ENCODE assay signal across 19 cellular contexts in the genomic region with DNA sequence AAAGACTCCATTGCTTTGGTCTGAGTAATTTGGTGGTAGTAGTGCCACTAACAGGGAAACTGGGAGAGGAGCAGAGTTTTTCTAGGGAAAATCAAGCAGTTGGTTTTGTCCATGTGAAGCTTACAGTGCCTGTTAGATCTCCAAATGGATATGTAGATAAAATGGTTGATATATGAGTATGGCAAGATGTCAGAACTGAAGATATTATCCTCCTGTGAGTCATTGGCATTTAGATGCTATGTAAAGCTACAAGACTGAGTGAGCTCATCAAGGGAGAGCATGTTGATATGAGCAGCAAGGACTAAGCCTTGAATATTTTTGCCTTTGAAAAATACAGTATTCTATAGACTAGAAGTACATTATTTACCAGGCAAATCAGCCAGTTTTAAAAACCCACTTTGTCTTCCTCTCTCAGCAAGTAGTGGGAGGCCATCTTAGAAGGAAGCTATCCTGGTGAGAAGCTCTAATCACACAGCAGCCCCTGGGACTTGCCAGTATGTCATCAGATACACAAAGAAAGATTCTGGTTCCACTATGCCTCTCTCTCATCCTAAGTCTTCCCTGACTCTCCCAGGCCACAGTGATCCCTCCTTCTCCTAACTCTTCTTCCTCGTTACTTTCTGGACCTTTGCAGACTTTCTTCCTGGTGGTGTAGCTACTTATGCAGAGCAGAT.
DNase-seq lines count a peak whose midpoint lies in the region; ATAC-seq and TF ChIP-seq lines count a peak whose summit lies in the region.
"Had no signal": no experiment of that assay in that cellular context is flagged by ENCODE, and none has a peak within 500 bp of the region (broad histone marks: within the 10 kb centered on the region; RNA-seq: fewer than 3 reads in every experiment).

No MANE protein-coding gene starts in this region.

- H3K4me1 ChIP-seq in PC-3 (ENCODE audit: insufficient read depth, low read length), result peaks cover 4% of the 10 kb centered on the region; the same call in 1 of the 2 replicates
- H3K4me1 ChIP-seq in endodermal cell (ENCODE audit: control insufficient read depth, insufficient read depth, low read length), result no peaks in the 10 kb centered on the region
- peaks cover 12% of the 10 kb centered on the region for H3K4me1 ChIP-seq in osteoblast (ENCODE audit: insufficient read depth, low read length)
- H3K4me1 ChIP-seq: transverse colon had no signal

- H3K9me3 Mint-ChIP-seq in endodermal cell, result peaks cover 6% of the 10 kb centered on the region

- H3K27me3 Mint-ChIP-seq in endodermal cell (ENCODE audit: insufficient read depth), result peaks cover 5% of the 10 kb centered on the region
- H3K27me3 Mint-ChIP-seq: naive B cell had no signal

- no peaks in the 10 kb centered on the region for H3K27me3 ChIP-seq in PC-3 (ENCODE audit: low read length)
- H3K27me3 ChIP-seq in endodermal cell (ENCODE audit: control insufficient read depth, insufficient read depth, low read length, poor library complexity, severe bottlenecking), result no peaks in the 10 kb centered on the region
- no peaks in the 10 kb centered on the region for H3K27me3 ChIP-seq in osteoblast (ENCODE audit: insufficient read depth, low read length)
- H3K27me3 ChIP-seq: cardiac muscle cell, transverse colon had no signal

- CTCF ChIA-PET in PC-3 (lab: Charles Lee), result no interaction called here

- intact Hi-C loops in PC-3 (cut with micrococcal nuclease), result no loop called here

- H3K27ac ChIP-seq in PC-3 (ENCODE audit: low read length) (no peak overlapping the region), endodermal cell (ENCODE audit: low read depth, low read length) (no peak overlapping the region), osteoblast (ENCODE audit: low read depth, low read length) (peak overlapping the region; percentile 17)
- H3K27ac ChIP-seq: C4-2B, cardiac muscle cell, transverse colon had no signal

- H3K4me2 ChIP-seq in PC-3 (ENCODE audit: low read length), result no peak overlapping the region
- H3K4me2 ChIP-seq in osteoblast (ENCODE audit: insufficient read depth, low read length), result peak overlapping the region; percentile 24

- POLR2A ChIA-PET in PC-3 (lab: Charles Lee; ENCODE audit: unreplicated experiment), result no interaction called here

- no peak for TF ChIP-seq CTCF in PC-3 (conservative IDR thresholded peaks at IDR 0.05; ENCODE audit: low read depth, low read length)
- no peak for TF ChIP-seq CTCF in endodermal cell (conservative IDR thresholded peaks at IDR 0.05)
- TF ChIP-seq CTCF in osteoblast (IDR thresholded peaks at IDR 0.05; ENCODE audit: extremely low read depth, low read depth, low read length), result no peak

- H3K9me2 ChIP-seq in PC-3 (replicated peaks; ENCODE audit: low read length), result no peaks in the 10 kb centered on the region

- WGBS in endodermal cell (ENCODE audit: insufficient coverage in 1 of 2, insufficient read length in 1 of 2), 2 experiments, result 88% methylated on average over 1 of the region's 1 CpG; no CpG with 5 or more reads in 1 of the 2 experiments

- no peaks in the 10 kb centered on the region for H4K20me1 ChIP-seq in PC-3 (ENCODE audit: low read length)
- H4K20me1 ChIP-seq in osteoblast (ENCODE audit: insufficient read depth, low read length), result no peaks in the 10 kb centered on the region

- H3F3A ChIP-seq in PC-3 (ENCODE audit: low read length, unreplicated experiment), result no peaks in the 10 kb centered on the region

- H3K79me2 ChIP-seq in PC-3 (ENCODE audit: low read length) (no peaks in the 10 kb centered on the region), osteoblast (ENCODE audit: insufficient read depth, low read length) (no peaks in the 10 kb centered on the region)

- H3K36me3 Mint-ChIP-seq in endodermal cell (ENCODE audit: low read depth), result peaks cover 14% of the 10 kb centered on the region

- peaks cover 4% of the 10 kb centered on the region for H3K4me1 Mint-ChIP-seq in endodermal cell

- H3K9me3 ChIP-seq in PC-3 (ENCODE audit: low read length) (no peaks in the 10 kb centered on the region), endodermal cell (ENCODE audit: control insufficient read depth, low read length) (no peaks in the 10 kb centered on the region), osteoblast (ENCODE audit: low read depth, low read length) (no peaks in the 10 kb centered on the region)
- H3K9me3 ChIP-seq: transverse colon had no signal

- DNase-seq in EL (peak; percentile 74), PC-3 (peak; percentile 65), endodermal cell (no peak), osteoblast (ENCODE audit: insufficient read length, low spot score, missing footprints) (peak; percentile 95), NOMO-1 treated with dmso at 0.1 percent for 144 hours (lab: John Stamatoyannopoulos, UW; ENCODE audit: unreplicated experiment) (no peak), nucleus accumbens (lab: John Stamatoyannopoulos, UW) (no peak)
- no peak for DNase-seq in activated naive CD4-positive, alpha-beta T cell treated with Interleukin-2 at 50 U/mL for 16 hours
- DNase-seq: activated CD4-positive, alpha-beta T cell treated with anti-CD3 and anti-CD28 coated beads for 48 hours; DMS79; Kasumi-1; left ventricle myocardium superior; naive B cell; NCI-H1694 treated with DMSO at 0.1 percent for 48 hours; NCI-H524 treated with DMSO at 0.1 percent for 48 hours; transverse colon had no signal

- no peak overlapping the region for H3K9ac ChIP-seq in PC-3 (ENCODE audit: low read length)
- H3K9ac ChIP-seq in endodermal cell (ENCODE audit: extremely low read depth, low read length, poor library complexity, severe bottlenecking), result no peak overlapping the region

- no peak overlapping the region for H2AFZ ChIP-seq in PC-3 (ENCODE audit: low read length)
- H2AFZ ChIP-seq in osteoblast (ENCODE audit: low read length), result peak overlapping the region; percentile 52

- H3K27ac Mint-ChIP-seq in endodermal cell, result peak overlapping the region; percentile 19

- peak; percentile 80 for ATAC-seq in PC-3
- no peak for ATAC-seq in HG03460 (IDR thresholded peaks at IDR 0.05; ENCODE audit: unreplicated experiment)
- ATAC-seq: left ventricle myocardium superior, Right ventricle myocardium inferior had no signal

- BruUV-seq in PC-3 (replicated peaks; lab: Mats Ljungman, UMichigan), result no TSS peak

- H3K4me3 Mint-ChIP-seq in endodermal cell, result no peak overlapping the region
- H3K4me3 Mint-ChIP-seq: naive B cell had no signal

- no peak overlapping the region for H3K4me3 ChIP-seq in PC-3 (ENCODE audit: low read length)
- H3K4me3 ChIP-seq in endodermal cell (ENCODE audit: low read length), result no peak overlapping the region
- H3K4me3 ChIP-seq in osteoblast (ENCODE audit: insufficient read depth, low read length), result no peak overlapping the region
- H3K4me3 ChIP-seq: cardiac muscle cell, transverse colon had no signal

- H3K36me3 ChIP-seq in PC-3 (ENCODE audit: low read depth, low read length), result no peaks in the 10 kb centered on the region
- H3K36me3 ChIP-seq in endodermal cell (ENCODE audit: control insufficient read depth, insufficient read depth, low read length), result no peaks in the 10 kb centered on the region
- no peaks in the 10 kb centered on the region for H3K36me3 ChIP-seq in osteoblast (ENCODE audit: insufficient read depth, low read length)
- H3K36me3 ChIP-seq: cardiac muscle cell, transverse colon had no signal

Comparison
In these comparisons a context has a peak if more than half of its experiments do, and no peak if none do; other contexts are left out.
1. DNase-seq: peak in EL (single experiment), PC-3 (single experiment) and osteoblast (single experiment); none in endodermal cell (single experiment), activated naive CD4-positive, alpha-beta T cell treated with Interleukin-2 at 50 U/mL for 16 hours (single experiment), NOMO-1 treated with dmso at 0.1 percent for 144 hours (single experiment) and nucleus accumbens (0 of 56).